In the genomic region with DNA sequence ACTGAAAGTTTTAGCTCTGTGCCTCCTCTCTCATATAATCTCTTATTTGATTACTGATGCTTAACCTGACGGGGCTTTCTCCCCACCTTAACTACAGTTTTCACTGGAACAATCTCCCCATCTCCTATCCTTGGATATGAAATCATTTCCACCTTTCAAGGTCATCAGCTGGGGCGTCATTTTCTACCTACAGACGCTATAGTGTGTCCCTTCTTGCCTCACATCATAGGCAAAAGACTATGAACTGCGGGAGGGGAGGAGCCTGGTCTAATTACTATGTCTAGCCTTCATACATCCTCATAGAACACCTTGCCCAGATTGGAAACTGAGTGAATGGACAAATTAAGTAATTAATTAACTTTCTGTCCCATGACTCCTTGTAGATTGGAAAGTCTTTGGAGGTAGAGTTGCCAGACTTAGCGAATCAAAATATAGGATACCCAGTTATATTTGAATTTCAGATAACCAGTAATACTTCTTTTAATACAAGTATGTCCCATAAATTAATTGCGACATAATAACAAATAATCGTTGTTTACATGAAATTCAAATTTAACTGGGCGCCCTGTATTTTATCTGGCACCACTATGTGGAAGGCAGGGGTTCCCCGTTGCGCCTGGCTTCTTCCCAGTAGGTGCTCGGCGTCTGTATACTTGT, we compare ENCODE assay signal across 2 cellular contexts.
TF ChIP-seq lines count a peak whose summit lies in the region.

No MANE protein-coding gene starts in this region.

TF ChIP-seq in K562, 482 proteins besides CTCF, POLR2A, EP300 and RAD21:
- TF ChIP-seq ZKSCAN8 (CRISPR knock-in tag; IDR thresholded peaks at IDR 0.05) (0 out of 2 replicates have a peak, but pooled peaks have one; percentile 51), CEBPB (tag; IDR thresholded peaks at IDR 0.05) (peak; percentile 46; the same call in 1 of the 2 replicates), CEBPG (CRISPR knock-in tag; IDR thresholded peaks at IDR 0.05) (no peak), CEBPG (tag; conservative IDR thresholded peaks at IDR 0.05 in 1 of 2, IDR thresholded peaks at IDR 0.05 in 1 of 2) (peak in 1 of 2 experiments; percentile 61; a peak in 1 of 4 replicates)
- TF ChIP-seq, protein P1, sequence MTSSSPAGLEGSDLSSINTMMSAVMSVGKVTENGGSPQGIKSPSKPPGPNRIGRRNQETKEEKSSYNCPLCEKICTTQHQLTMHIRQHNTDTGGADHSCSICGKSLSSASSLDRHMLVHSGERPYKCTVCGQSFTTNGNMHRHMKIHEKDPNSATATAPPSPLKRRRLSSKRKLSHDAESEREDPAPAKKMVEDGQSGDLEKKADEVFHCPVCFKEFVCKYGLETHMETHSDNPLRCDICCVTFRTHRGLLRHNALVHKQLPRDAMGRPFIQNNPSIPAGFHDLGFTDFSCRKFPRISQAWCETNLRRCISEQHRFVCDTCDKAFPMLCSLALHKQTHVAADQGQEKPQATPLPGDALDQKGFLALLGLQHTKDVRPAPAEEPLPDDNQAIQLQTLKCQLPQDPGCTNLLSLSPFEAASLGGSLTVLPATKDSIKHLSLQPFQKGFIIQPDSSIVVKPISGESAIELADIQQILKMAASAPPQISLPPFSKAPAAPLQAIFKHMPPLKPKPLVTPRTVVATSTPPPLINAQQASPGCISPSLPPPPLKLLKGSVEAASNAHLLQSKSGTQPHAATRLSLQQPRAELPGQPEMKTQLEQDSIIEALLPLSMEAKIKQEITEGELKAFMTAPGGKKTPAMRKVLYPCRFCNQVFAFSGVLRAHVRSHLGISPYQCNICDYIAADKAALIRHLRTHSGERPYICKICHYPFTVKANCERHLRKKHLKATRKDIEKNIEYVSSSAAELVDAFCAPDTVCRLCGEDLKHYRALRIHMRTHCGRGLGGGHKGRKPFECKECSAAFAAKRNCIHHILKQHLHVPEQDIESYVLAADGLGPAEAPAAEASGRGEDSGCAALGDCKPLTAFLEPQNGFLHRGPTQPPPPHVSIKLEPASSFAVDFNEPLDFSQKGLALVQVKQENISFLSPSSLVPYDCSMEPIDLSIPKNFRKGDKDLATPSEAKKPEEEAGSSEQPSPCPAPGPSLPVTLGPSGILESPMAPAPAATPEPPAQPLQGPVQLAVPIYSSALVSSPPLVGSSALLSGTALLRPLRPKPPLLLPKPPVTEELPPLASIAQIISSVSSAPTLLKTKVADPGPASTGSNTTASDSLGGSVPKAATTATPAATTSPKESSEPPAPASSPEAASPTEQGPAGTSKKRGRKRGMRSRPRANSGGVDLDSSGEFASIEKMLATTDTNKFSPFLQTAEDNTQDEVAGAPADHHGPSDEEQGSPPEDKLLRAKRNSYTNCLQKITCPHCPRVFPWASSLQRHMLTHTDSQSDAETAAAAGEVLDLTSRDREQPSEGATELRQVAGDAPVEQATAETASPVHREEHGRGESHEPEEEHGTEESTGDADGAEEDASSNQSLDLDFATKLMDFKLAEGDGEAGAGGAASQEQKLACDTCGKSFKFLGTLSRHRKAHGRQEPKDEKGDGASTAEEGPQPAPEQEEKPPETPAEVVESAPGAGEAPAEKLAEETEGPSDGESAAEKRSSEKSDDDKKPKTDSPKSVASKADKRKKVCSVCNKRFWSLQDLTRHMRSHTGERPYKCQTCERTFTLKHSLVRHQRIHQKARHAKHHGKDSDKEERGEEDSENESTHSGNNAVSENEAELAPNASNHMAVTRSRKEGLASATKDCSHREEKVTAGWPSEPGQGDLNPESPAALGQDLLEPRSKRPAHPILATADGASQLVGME (CRISPR knock-in tag; IDR thresholded peaks at IDR 0.05) = no peak

TF ChIP-seq in liver, 16 proteins besides CTCF, POLR2A, EP300 and RAD21:
- TF ChIP-seq, protein P2, sequence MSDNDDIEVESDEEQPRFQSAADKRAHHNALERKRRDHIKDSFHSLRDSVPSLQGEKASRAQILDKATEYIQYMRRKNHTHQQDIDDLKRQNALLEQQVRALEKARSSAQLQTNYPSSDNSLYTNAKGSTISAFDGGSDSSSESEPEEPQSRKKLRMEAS (IDR thresholded peaks at IDR 0.05) = no peak
- TF ChIP-seq, protein P3, sequence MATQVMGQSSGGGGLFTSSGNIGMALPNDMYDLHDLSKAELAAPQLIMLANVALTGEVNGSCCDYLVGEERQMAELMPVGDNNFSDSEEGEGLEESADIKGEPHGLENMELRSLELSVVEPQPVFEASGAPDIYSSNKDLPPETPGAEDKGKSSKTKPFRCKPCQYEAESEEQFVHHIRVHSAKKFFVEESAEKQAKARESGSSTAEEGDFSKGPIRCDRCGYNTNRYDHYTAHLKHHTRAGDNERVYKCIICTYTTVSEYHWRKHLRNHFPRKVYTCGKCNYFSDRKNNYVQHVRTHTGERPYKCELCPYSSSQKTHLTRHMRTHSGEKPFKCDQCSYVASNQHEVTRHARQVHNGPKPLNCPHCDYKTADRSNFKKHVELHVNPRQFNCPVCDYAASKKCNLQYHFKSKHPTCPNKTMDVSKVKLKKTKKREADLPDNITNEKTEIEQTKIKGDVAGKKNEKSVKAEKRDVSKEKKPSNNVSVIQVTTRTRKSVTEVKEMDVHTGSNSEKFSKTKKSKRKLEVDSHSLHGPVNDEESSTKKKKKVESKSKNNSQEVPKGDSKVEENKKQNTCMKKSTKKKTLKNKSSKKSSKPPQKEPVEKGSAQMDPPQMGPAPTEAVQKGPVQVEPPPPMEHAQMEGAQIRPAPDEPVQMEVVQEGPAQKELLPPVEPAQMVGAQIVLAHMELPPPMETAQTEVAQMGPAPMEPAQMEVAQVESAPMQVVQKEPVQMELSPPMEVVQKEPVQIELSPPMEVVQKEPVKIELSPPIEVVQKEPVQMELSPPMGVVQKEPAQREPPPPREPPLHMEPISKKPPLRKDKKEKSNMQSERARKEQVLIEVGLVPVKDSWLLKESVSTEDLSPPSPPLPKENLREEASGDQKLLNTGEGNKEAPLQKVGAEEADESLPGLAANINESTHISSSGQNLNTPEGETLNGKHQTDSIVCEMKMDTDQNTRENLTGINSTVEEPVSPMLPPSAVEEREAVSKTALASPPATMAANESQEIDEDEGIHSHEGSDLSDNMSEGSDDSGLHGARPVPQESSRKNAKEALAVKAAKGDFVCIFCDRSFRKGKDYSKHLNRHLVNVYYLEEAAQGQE (IDR thresholded peaks at IDR 0.05) = no peak
